In the genomic region with DNA sequence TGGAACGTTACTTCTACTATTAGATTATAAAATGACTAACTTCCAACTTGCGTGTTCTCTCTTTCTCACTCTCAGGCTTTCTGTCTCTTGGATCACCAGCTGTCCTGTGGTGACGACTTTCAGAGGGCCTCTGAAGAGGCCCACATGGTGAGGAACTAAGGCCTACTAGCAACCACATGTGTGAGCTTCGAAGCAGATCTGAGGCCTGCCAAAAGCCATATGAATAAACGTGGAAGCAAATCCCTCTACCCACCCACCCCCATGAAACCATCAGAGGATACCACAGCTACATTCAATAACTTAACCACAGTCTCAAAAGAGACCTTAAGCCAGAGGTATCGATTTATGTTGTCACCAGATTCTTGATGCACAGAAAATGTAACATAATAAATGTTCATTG, we compare ENCODE assay signal across 22 cellular contexts. TPM values are rescaled to one million over a fixed set of nuclear protein-coding genes. Genes with fewer than 3 reads are reported as not detected.
A peak's percentile ranks its signal among the peaks of the same experiment; 100 is the strongest.
DNase-seq lines count a peak whose midpoint lies in the region; ATAC-seq and TF ChIP-seq lines count a peak whose summit lies in the region.
"Had no signal": no experiment of that assay in that cellular context is flagged by ENCODE, and none has a peak within 500 bp of the region (broad histone marks: within the 10 kb centered on the region; RNA-seq: fewer than 3 reads in every experiment).

No MANE protein-coding gene starts in this region.

- H3K14ac ChIP-seq in IMR-90 (replicated peaks; ENCODE audit: low read depth, low read length), result no peak overlapping the region

- WGBS in IMR-90 (ENCODE audit: extremely low coverage in 2 of 2, insufficient read length in 1 of 2), 2 experiments, result no CpG with 5 or more reads among the region's 6 CpGs

- no peaks in the 10 kb centered on the region for H4K20me1 ChIP-seq in IMR-90 (ENCODE audit: insufficient read depth, low read length)
- no peaks in the 10 kb centered on the region for H4K20me1 ChIP-seq in Karpas-422 (ENCODE audit: insufficient read depth, low read depth, low read length)

- no peaks in the 10 kb centered on the region for H3K9me2 ChIP-seq in Karpas-422 (replicated peaks; ENCODE audit: insufficient read depth, low read length)

- no peak for TF ChIP-seq CTCF in IMR-90 (conservative IDR thresholded peaks at IDR 0.05; ENCODE audit: low read depth, low read length)

- H3K27ac ChIP-seq in IMR-90 (ENCODE audit: insufficient read depth, low read length) (no peak overlapping the region), Karpas-422 (ENCODE audit: low read length) (no peak overlapping the region)
- H3K27ac ChIP-seq: SJSA1 had no signal

- no peak overlapping the region for H3K4me3 ChIP-seq in IMR-90 (ENCODE audit: insufficient read depth, low read depth, low read length)
- H3K4me3 ChIP-seq in Karpas-422 (ENCODE audit: low read length), result no peak overlapping the region
- H3K4me3 ChIP-seq: MG63, SJSA1 had no signal

- in situ Hi-C loops in IMR-90 (cut with MboI; ENCODE audit: low sequenced_read_pairs), result loop anchor here (10.0 kb wide), 2 partner anchors 264 to 444 kb away; no protein-coding TSS in a partner anchor

- peak overlapping the region in 1 of 2 experiments; percentile 24; a peak in 2 of 4 replicates for H4K8ac ChIP-seq in IMR-90 (ENCODE audit: low read depth in 2 of 2, low read length in 2 of 2)

- no peak overlapping the region for H2AK9ac ChIP-seq in IMR-90 (replicated peaks; ENCODE audit: low read depth, low read length, poor library complexity)

- peak overlapping the region; percentile 59; the same call in 1 of the 2 replicates for H4K5ac ChIP-seq in IMR-90 (ENCODE audit: low read depth, low read length)

- intact Hi-C loops in IMR-90 (cut with micrococcal nuclease), result loop anchor here (5.0 kb wide), 1 partner anchor 272 kb away; no protein-coding TSS in a partner anchor

- CTCF ChIA-PET in IMR-90 (lab: Yijun Ruan, JAX), result no interaction called here

- peak overlapping the region; percentile 79; the same call in 1 of the 2 replicates for H2BK120ac ChIP-seq in IMR-90 (ENCODE audit: low read depth, low read length)

- H3K27me3 ChIP-seq in IMR-90 (ENCODE audit: control insufficient read depth, insufficient read depth, low read length), result no peaks in the 10 kb centered on the region
- no peaks in the 10 kb centered on the region for H3K27me3 ChIP-seq in Karpas-422 (ENCODE audit: low read length)
- H3K27me3 ChIP-seq: MG63, SJSA1 had no signal

- H3K4me1 ChIP-seq in IMR-90 (ENCODE audit: control insufficient read depth, insufficient read depth, low read length) (no peaks in the 10 kb centered on the region), Karpas-422 (ENCODE audit: low read length) (no peaks in the 10 kb centered on the region)
- H3K4me1 ChIP-seq: Caco-2 had no signal

- no peak for TF ChIP-seq RAD21 in IMR-90 (IDR thresholded peaks at IDR 0.05; ENCODE audit: low read length)

- dilution Hi-C loops in IMR-90 (cut with HindIII; ENCODE audit: low sequenced_read_pairs, unreplicated experiment), result no loop called here

- peak overlapping the region; percentile 84; the same call in 1 of the 2 replicates for H2BK20ac ChIP-seq in IMR-90 (ENCODE audit: low read depth, low read length)

- peak overlapping the region; percentile 87 for H3K18ac ChIP-seq in IMR-90 (ENCODE audit: low read depth, low read length)

- H2AFZ ChIP-seq in IMR-90 (replicated peaks; ENCODE audit: low read length, poor library complexity) (no peak overlapping the region), Karpas-422 (ENCODE audit: low read length) (no peak overlapping the region)

- DNase-seq in IMR-90, result no peak
- DNase-seq in SW480 (ENCODE audit: low spot score), result peak; percentile 6
- DNase-seq in NOMO-1 (lab: John Stamatoyannopoulos, UW; ENCODE audit: unreplicated experiment in 2 of 2), result no peak
- DNase-seq in NCI-H2081 (lab: John Stamatoyannopoulos, UW), result no peak
- DNase-seq in Karpas-422, result no peak
- DNase-seq: AML-193, Caco-2, DMS53, KG1, MG63, NCI-H1105 treated with DMSO at 0.1 percent for 48 hours, NCI-H187, NCI-H446 treated with DMSO at 0.1 percent for 48 hours, NCI-H774, RPMI8226, SW 1271, T-helper 9 cell had no signal

- H3K4ac ChIP-seq in IMR-90 (ENCODE audit: low read depth, low read length), result peak overlapping the region; percentile 13; the same call in 1 of the 2 replicates

- H3K9ac ChIP-seq in IMR-90 (ENCODE audit: low read depth, low read length) (no peak overlapping the region), Karpas-422 (ENCODE audit: low read length) (no peak overlapping the region)

- H2AK5ac ChIP-seq in IMR-90 (ENCODE audit: low read depth, low read length), result peak overlapping the region; percentile 46; the same call in 1 of the 2 replicates

- no peak overlapping the region for H3K23ac ChIP-seq in IMR-90 (ENCODE audit: low read depth, low read length)

- H3K4me2 ChIP-seq in IMR-90 (ENCODE audit: low read depth, low read length) (no peak overlapping the region), Karpas-422 (ENCODE audit: low read depth, low read length, poor library complexity, severe bottlenecking) (no peak overlapping the region)

- BruUV-seq in IMR-90 (replicated peaks; lab: Mats Ljungman, UMichigan), result no TSS peak

- no peaks in the 10 kb centered on the region for H3K9me1 ChIP-seq in IMR-90 (ENCODE audit: insufficient read depth, low read length)

- POLR2A ChIA-PET in IMR-90 (lab: Charles Lee; ENCODE audit: unreplicated experiment), result no interaction called here

- peak overlapping the region; percentile 55; the same call in 1 of the 3 replicates for H2BK15ac ChIP-seq in IMR-90 (ENCODE audit: low read depth, low read length)

- H3K9me3 ChIP-seq in IMR-90 (ENCODE audit: control insufficient read depth, insufficient read depth, low read length) (no peaks in the 10 kb centered on the region), Karpas-422 (ENCODE audit: low read length) (no peaks in the 10 kb centered on the region)
- H3K9me3 ChIP-seq: Caco-2, MG63, SJSA1 had no signal

- ATAC-seq in GM18870 (IDR thresholded peaks at IDR 0.05; ENCODE audit: unreplicated experiment), result peak; percentile 77
- ATAC-seq in HG02885 (IDR thresholded peaks at IDR 0.05; ENCODE audit: poor library complexity, unreplicated experiment), result peak; percentile 46
- ATAC-seq in IMR-90 (ENCODE audit: low read depth), result no peak
- ATAC-seq in HG02759 (IDR thresholded peaks at IDR 0.05; ENCODE audit: unreplicated experiment), result no peak
- ATAC-seq: HCT116 had no signal

- H4K91ac ChIP-seq in IMR-90 (ENCODE audit: insufficient read depth, low read depth, low read length), result no peak overlapping the region; the same call in 1 of the 2 replicates

- no peaks in the 10 kb centered on the region for H3K79me1 ChIP-seq in IMR-90 (ENCODE audit: low read depth in 1 of 2, low read length in 2 of 2)

- H3K36me3 ChIP-seq in IMR-90 (ENCODE audit: control insufficient read depth, insufficient read depth, low read length), result no peaks in the 10 kb centered on the region
- H3K36me3 ChIP-seq in Karpas-422 (ENCODE audit: insufficient read depth, low read length), result no peaks in the 10 kb centered on the region
- H3K36me3 ChIP-seq: MG63, SJSA1 had no signal

- TF ChIP-seq POLR2A in IMR-90 (IDR thresholded peaks at IDR 0.05; ENCODE audit: low read depth, low read length), result no peak

- H3K79me2 ChIP-seq in Karpas-422 (ENCODE audit: low read length), result no peaks in the 10 kb centered on the region

- H3K56ac ChIP-seq in IMR-90 (ENCODE audit: extremely low read depth, insufficient read depth, low read length), result no peak overlapping the region

- no peak overlapping the region for H2BK5ac ChIP-seq in IMR-90 (ENCODE audit: low read depth, low read length, poor library complexity, severe bottlenecking)

TF ChIP-seq in IMR-90, 13 proteins besides CTCF, POLR2A, EP300 and RAD21:
- TF ChIP-seq RFX5 (IDR thresholded peaks at IDR 0.05; ENCODE audit: low read depth, low read length), result no peak
- TF ChIP-seq RCOR1 (IDR thresholded peaks at IDR 0.05; ENCODE audit: insufficient replicate concordance, low read length), result no peak
- TF ChIP-seq CHD1 (IDR thresholded peaks at IDR 0.05; ENCODE audit: low read depth, low read length), result no peak
- no peak for TF ChIP-seq FOS (IDR thresholded peaks at IDR 0.05; ENCODE audit: low read depth, low read length)
- TF ChIP-seq, protein P1, sequence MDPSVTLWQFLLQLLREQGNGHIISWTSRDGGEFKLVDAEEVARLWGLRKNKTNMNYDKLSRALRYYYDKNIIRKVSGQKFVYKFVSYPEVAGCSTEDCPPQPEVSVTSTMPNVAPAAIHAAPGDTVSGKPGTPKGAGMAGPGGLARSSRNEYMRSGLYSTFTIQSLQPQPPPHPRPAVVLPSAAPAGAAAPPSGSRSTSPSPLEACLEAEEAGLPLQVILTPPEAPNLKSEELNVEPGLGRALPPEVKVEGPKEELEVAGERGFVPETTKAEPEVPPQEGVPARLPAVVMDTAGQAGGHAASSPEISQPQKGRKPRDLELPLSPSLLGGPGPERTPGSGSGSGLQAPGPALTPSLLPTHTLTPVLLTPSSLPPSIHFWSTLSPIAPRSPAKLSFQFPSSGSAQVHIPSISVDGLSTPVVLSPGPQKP (IDR thresholded peaks at IDR 0.05; ENCODE audit: borderline replicate concordance, low read depth, low read length), result no peak
- TF ChIP-seq SMC3 (IDR thresholded peaks at IDR 0.05; ENCODE audit: low read depth, low read length), result no peak
- TF ChIP-seq NFE2L2 (IDR thresholded peaks at IDR 0.05; ENCODE audit: low read depth, low read length), result no peak
- TF ChIP-seq, protein P2, sequence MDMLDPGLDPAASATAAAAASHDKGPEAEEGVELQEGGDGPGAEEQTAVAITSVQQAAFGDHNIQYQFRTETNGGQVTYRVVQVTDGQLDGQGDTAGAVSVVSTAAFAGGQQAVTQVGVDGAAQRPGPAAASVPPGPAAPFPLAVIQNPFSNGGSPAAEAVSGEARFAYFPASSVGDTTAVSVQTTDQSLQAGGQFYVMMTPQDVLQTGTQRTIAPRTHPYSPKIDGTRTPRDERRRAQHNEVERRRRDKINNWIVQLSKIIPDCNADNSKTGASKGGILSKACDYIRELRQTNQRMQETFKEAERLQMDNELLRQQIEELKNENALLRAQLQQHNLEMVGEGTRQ (IDR thresholded peaks at IDR 0.05; ENCODE audit: low read depth, low read length), result no peak
- TF ChIP-seq BHLHE40 (IDR thresholded peaks at IDR 0.05; ENCODE audit: low read depth, low read length), result no peak
- TF ChIP-seq MXI1 (IDR thresholded peaks at IDR 0.05; ENCODE audit: borderline replicate concordance, low read depth, low read length), result no peak

RNA-seq across cellular contexts. Expression of a gene that starts 13.5 kb away (rescaled TPM):
- total RNA-seq in IMR-90 (2012; rRNA removed), result under 0.01 TPM in 2 replicates
- 0.02 TPM in 1 of 2 replicates, not detected in the other for polyA plus RNA-seq in IMR-90 (2012; rRNA removed)
- not detected in 2 replicates for polyA plus RNA-seq in IMR-90 (2012; cell fraction: cytosol; rRNA removed)
- not detected in 2 replicates for polyA plus RNA-seq in IMR-90 (2012; cell fraction: nucleus; rRNA removed; ENCODE audit: low replicate concordance)
- total RNA-seq in Karpas-422 (2014; rRNA removed; shearing (Covaris generic); ENCODE audit: low replicate concordance), result not detected in 2 replicates

Comparison
In these comparisons a context has a peak if more than half of its experiments do, and no peak if none do; other contexts are left out.
1. ATAC-seq: peak in GM18870 (single experiment) and HG02885 (single experiment); none in IMR-90 (single experiment) and HG02759 (single experiment).